1 cellular context compared by ENCODE assay signal in genomic region chr3:135792174-135792573, GRCh38.
TF ChIP-seq lines count a peak whose summit lies in the region.

No MANE protein-coding gene starts in this region.

TF ChIP-seq in GM23338, 12 proteins besides CTCF, POLR2A, EP300 and RAD21 (continued from another document):
- TF ChIP-seq REST (IDR thresholded peaks at IDR 0.05; ENCODE audit: unreplicated experiment) (no peak), ZNF114 (CRISPR knock-in tag; IDR thresholded peaks at IDR 0.05) (no peak), EZH2phosphoT487 (IDR thresholded peaks at IDR 0.05; ENCODE audit: unreplicated experiment) (no peak)
